In genomic region chr1:29868944-29869343, GRCh38 we compare ENCODE assay signal across 8 cellular contexts.
"Had no signal": no experiment of that assay in that cellular context is flagged by ENCODE, and none has a peak within 500 bp of the region (broad histone marks: within the 10 kb centered on the region; RNA-seq: fewer than 3 reads in every experiment).

No MANE protein-coding gene starts in this region.

- FAIRE-seq: G401.6, GM12878, GM12891, GM12892, GM18507, GM19239 had no signal

- ATAC-seq: GM12878 had no signal

- DNase-seq: GDM1, GF-D8 had no signal

- H3K4me3 ChIP-seq: GM12878 had no signal
